ENCODE assay signal across 8 cellular contexts in the genomic region with DNA sequence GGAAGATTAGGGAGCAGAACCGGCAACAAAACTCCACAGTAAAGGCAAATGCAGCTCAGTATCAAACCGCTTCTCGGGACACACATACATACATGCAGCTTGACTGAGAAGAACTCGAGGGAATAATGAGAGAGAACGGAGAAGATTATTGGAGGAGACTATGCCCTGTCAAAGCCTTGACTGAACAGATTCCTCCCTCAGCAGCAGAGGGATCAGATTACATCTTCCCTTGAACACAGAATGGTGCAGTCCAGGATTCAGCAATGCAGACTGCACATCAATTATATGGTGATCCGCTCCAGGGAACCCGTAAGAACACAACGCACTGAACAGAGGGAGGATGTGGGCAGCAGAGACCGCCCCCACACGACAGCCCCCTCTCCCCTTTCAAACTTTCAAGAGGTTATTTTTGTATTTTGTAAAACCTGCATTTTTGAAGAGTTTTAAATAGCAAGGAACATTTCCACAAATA.
DNase-seq lines count a peak whose midpoint lies in the region; ATAC-seq and TF ChIP-seq lines count a peak whose summit lies in the region.

No MANE protein-coding gene starts in this region.

- no peaks in the 10 kb centered on the region; the same call in 1 of the 2 replicates for H3F3A ChIP-seq in Loucy (ENCODE audit: low read depth)

- no peaks in the 10 kb centered on the region for H4K20me1 ChIP-seq in Loucy (ENCODE audit: insufficient read depth, low read length, poor library complexity, severe bottlenecking)

- H3K36me3 ChIP-seq in Loucy (ENCODE audit: insufficient read depth, low read length) (no peaks in the 10 kb centered on the region), mucosa of descending colon (ENCODE audit: low read depth) (no peaks in the 10 kb centered on the region)

- H3K27me3 ChIP-seq in Loucy (ENCODE audit: insufficient read depth, low read length, poor library complexity, severe bottlenecking): no peaks in the 10 kb centered on the region

- peak overlapping the region; percentile 60 for H3K4me3 ChIP-seq in Loucy (ENCODE audit: low read length, poor library complexity, severe bottlenecking)
- no peak overlapping the region for H3K4me3 ChIP-seq in mucosa of descending colon

- intact Hi-C loops in mucosa of descending colon (cut with DNase I, micrococcal nuclease): no loop called here

- H3K9me3 ChIP-seq in Loucy (ENCODE audit: insufficient read depth, low read depth, low read length) (no peaks in the 10 kb centered on the region), mucosa of descending colon (no peaks in the 10 kb centered on the region)

- H3K79me2 ChIP-seq in Loucy (ENCODE audit: insufficient read depth, low read length): peaks cover 6% of the 10 kb centered on the region; the same call in 1 of the 2 replicates

- no peak for TF ChIP-seq CTCF in Loucy (conservative IDR thresholded peaks at IDR 0.05; ENCODE audit: low read length)
- no peak for TF ChIP-seq CTCF in mucosa of descending colon (IDR thresholded peaks at IDR 0.05)

- ATAC-seq in GM21786 (IDR thresholded peaks at IDR 0.05; ENCODE audit: unreplicated experiment) (peak; percentile 75), mucosa of descending colon (peak; percentile 81)

- DNase-seq in EL (peak; percentile 93), SK-N-DZ (ENCODE audit: low spot score) (peak; percentile 96), epidermal melanocyte (ENCODE audit: insufficient read length, low spot score) (peak; percentile 57), mucosa of descending colon (peak in 2 of 3 donors; percentile 28 to 34), ureter (ENCODE audit: low spot score) (peak; percentile 48), T-helper 1 cell (no peak)

- H3K4me2 ChIP-seq in Loucy (ENCODE audit: low read depth, low read length, poor library complexity, severe bottlenecking): peak overlapping the region; percentile 62

- H3K9ac ChIP-seq in Loucy (ENCODE audit: low read depth, low read length, poor library complexity, severe bottlenecking): peak overlapping the region; percentile 60

- H2AFZ ChIP-seq in Loucy (ENCODE audit: low read length): no peak overlapping the region

- H3K4me1 ChIP-seq in Loucy (ENCODE audit: insufficient read depth, low read length, poor library complexity, severe bottlenecking) (peaks cover 16% of the 10 kb centered on the region), mucosa of descending colon (ENCODE audit: low read depth) (no peaks in the 10 kb centered on the region)

- no peaks in the 10 kb centered on the region for H3K9me2 ChIP-seq in Loucy (replicated peaks; ENCODE audit: low read depth, low read length)

Comparison
In these comparisons a context has a peak if more than half of its experiments do, and no peak if none do; other contexts are left out.
1. DNase-seq: peak in EL (single experiment), SK-N-DZ (single experiment), epidermal melanocyte (single experiment), mucosa of descending colon (2 of 3) and ureter (single experiment); none in T-helper 1 cell (0 of 5).